In the genomic region with DNA sequence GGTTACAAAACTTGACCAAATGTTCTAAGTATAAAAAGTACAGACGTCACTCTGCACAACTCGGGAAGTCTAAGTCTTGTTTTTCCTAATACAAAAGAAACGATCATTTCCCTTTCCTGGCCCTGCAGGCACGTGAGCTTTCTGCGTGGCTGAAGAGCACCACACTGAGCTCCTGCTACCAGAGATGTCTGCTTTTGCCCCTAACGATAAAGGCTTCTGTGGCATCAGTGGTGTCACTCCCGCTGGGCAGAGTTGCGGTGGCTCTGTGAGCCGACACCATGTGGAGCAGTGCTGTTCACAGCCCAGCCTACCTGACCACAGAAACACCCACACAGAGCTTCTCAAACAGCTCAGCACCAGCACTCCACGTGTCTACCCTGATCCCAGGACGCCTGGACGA, we compare ENCODE assay signal across 19 cellular contexts. TPM values are rescaled to one million over a fixed set of nuclear protein-coding genes. Genes with fewer than 3 reads are reported as not detected.
DNase-seq lines count a peak whose midpoint lies in the region; ATAC-seq and TF ChIP-seq lines count a peak whose summit lies in the region.
"Had no signal": no experiment of that assay in that cellular context is flagged by ENCODE, and none has a peak within 500 bp of the region (broad histone marks: within the 10 kb centered on the region; RNA-seq: fewer than 3 reads in every experiment).

No MANE protein-coding gene starts in this region.

- no peak overlapping the region for H3K4me3 ChIP-seq in NB4 (ENCODE audit: low read depth, low read length)
- H3K4me3 ChIP-seq: esophagus squamous epithelium, lower lobe of right lung, skin epidermis, stomach had no signal

- no peak overlapping the region for H3K27ac Mint-ChIP-seq in stimulated activated effector memory CD8-positive, alpha-beta T cell treated with anti-CD3 and anti-CD28 coated beads, Interleukin-12 subunit alpha, Interleukin-12 subunit beta, amount 100 ng/mL, for 72 hours
- H3K27ac Mint-ChIP-seq in osteocyte (ENCODE audit: unreplicated experiment): no peak overlapping the region
- H3K27ac Mint-ChIP-seq: activated naive CD4-positive, alpha-beta T cell treated with anti-CD3 and anti-CD28 coated beads, Interleukin-2, amount 50 U/mL, for 24 hours; CD4-positive, CD25-positive, alpha-beta regulatory T cell had no signal

- H3K9me3 Mint-ChIP-seq in stimulated activated effector memory CD8-positive, alpha-beta T cell treated with anti-CD3 and anti-CD28 coated beads, Interleukin-12 subunit alpha, Interleukin-12 subunit beta, amount 100 ng/mL, for 72 hours: no peaks in the 10 kb centered on the region
- no peaks in the 10 kb centered on the region for H3K9me3 Mint-ChIP-seq in osteocyte (ENCODE audit: unreplicated experiment)
- H3K9me3 Mint-ChIP-seq: activated naive CD4-positive, alpha-beta T cell treated with anti-CD3 and anti-CD28 coated beads, Interleukin-2, amount 50 U/mL, for 24 hours; CD4-positive, CD25-positive, alpha-beta regulatory T cell had no signal

- TF ChIP-seq POLR2A in NB4 (IDR thresholded peaks at IDR 0.05; ENCODE audit: extremely low read depth, insufficient read length): no peak

- H3K4me3 Mint-ChIP-seq in stimulated activated effector memory CD8-positive, alpha-beta T cell treated with anti-CD3 and anti-CD28 coated beads, Interleukin-12 subunit alpha, Interleukin-12 subunit beta, amount 100 ng/mL, for 72 hours: no peak overlapping the region
- no peak overlapping the region for H3K4me3 Mint-ChIP-seq in osteocyte (ENCODE audit: unreplicated experiment)
- H3K4me3 Mint-ChIP-seq: activated naive CD4-positive, alpha-beta T cell treated with anti-CD3 and anti-CD28 coated beads, Interleukin-2, amount 50 U/mL, for 24 hours; CD4-positive, CD25-positive, alpha-beta regulatory T cell had no signal

- no peak for TF ChIP-seq CTCF in NB4 (IDR thresholded peaks at IDR 0.05; ENCODE audit: low read depth, low read length)
- TF ChIP-seq CTCF in osteocyte (IDR thresholded peaks at IDR 0.05): no peak

- DNase-seq in activated T-cell treated with anti-CD3 and anti-CD28 coated beads for 48 hours (ENCODE audit: low read depth): peak; percentile 8
- no peak for DNase-seq in activated T-cell treated with anti-CD3 and anti-CD28 coated beads, Interleukin-2, amount 50 U/mL, for 1 hour
- peak; percentile 99 for DNase-seq in NB4 (ENCODE audit: low read depth)
- peak; percentile 65 to 87 for DNase-seq in dermis microvascular lymphatic vessel endothelial cell (ENCODE audit: low read depth in 2 of 2)
- DNase-seq in stimulated activated effector memory CD8-positive, alpha-beta T cell treated with anti-CD3 and anti-CD28 coated beads, Interleukin-12 subunit alpha, Interleukin-12 subunit beta, amount 100 ng/mL, for 72 hours (ENCODE audit: low spot score in 2 of 2): peak; percentile 14 to 54
- DNase-seq in osteocyte (ENCODE audit: extremely low spot score, unreplicated experiment): no peak
- DNase-seq in DMS153 treated with DMSO at 0.1 percent for 48 hours (lab: John Stamatoyannopoulos, UW; ENCODE audit: unreplicated experiment): no peak
- DNase-seq in SIG-M5 (lab: John Stamatoyannopoulos, UW): no peak
- DNase-seq: ACHN; CD4-positive, CD25-positive, alpha-beta regulatory T cell; DND-41; esophagus squamous epithelium; H7; Karpas-422; lower lobe of right lung; NCI-H1436; stomach had no signal

- no peaks in the 10 kb centered on the region for H3K27me3 Mint-ChIP-seq in osteocyte (ENCODE audit: unreplicated experiment)
- H3K27me3 Mint-ChIP-seq: activated naive CD4-positive, alpha-beta T cell treated with anti-CD3 and anti-CD28 coated beads, Interleukin-2, amount 50 U/mL, for 24 hours; CD4-positive, CD25-positive, alpha-beta regulatory T cell had no signal

- ATAC-seq in stimulated activated effector memory CD8-positive, alpha-beta T cell treated with anti-CD3 and anti-CD28 coated beads, Interleukin-12 subunit alpha, Interleukin-12 subunit beta, amount 100 ng/mL, for 72 hours: peak; percentile 99
- ATAC-seq: lower lobe of right lung had no signal

- peaks cover 24% of the 10 kb centered on the region for H3K4me1 Mint-ChIP-seq in stimulated activated effector memory CD8-positive, alpha-beta T cell treated with anti-CD3 and anti-CD28 coated beads, Interleukin-12 subunit alpha, Interleukin-12 subunit beta, amount 100 ng/mL, for 72 hours
- H3K4me1 Mint-ChIP-seq in osteocyte (ENCODE audit: unreplicated experiment): peaks cover 4% of the 10 kb centered on the region
- H3K4me1 Mint-ChIP-seq: activated naive CD4-positive, alpha-beta T cell treated with anti-CD3 and anti-CD28 coated beads, Interleukin-2, amount 50 U/mL, for 24 hours had no signal

- H3K36me3 Mint-ChIP-seq in stimulated activated effector memory CD8-positive, alpha-beta T cell treated with anti-CD3 and anti-CD28 coated beads, Interleukin-12 subunit alpha, Interleukin-12 subunit beta, amount 100 ng/mL, for 72 hours: peaks cover 68% of the 10 kb centered on the region
- peaks cover 33% of the 10 kb centered on the region for H3K36me3 Mint-ChIP-seq in osteocyte (ENCODE audit: unreplicated experiment)

RNA-seq across cellular contexts. Expression of gene EMC8, which starts 20.5 kb away (rescaled TPM):
- total RNA-seq in dermis microvascular lymphatic vessel endothelial cell: 26.8 and 37.6 TPM in 2 replicates
- total RNA-seq in osteocyte: 34.3 and 35.5 TPM in 2 replicates

RNA-seq across cellular contexts. Expression of gene COX4I1, which starts 20.6 kb away (rescaled TPM):
- total RNA-seq in dermis microvascular lymphatic vessel endothelial cell (474 and 506 TPM in 2 replicates), osteocyte (456 and 476 TPM in 2 replicates)

RNA-seq across cellular contexts. Expression of gene C16orf74, which starts 28.0 kb away (rescaled TPM):
- total RNA-seq in dermis microvascular lymphatic vessel endothelial cell (3.7 and 9.6 TPM in 2 replicates), osteocyte (2.1 and 2.4 TPM in 2 replicates)

Comparison
In these comparisons a context has a peak if more than half of its experiments do, and no peak if none do; other contexts are left out.
1. DNase-seq: peak in activated T-cell treated with anti-CD3 and anti-CD28 coated beads for 48 hours (single experiment), NB4 (single experiment), dermis microvascular lymphatic vessel endothelial cell (2 of 2) and stimulated activated effector memory CD8-positive, alpha-beta T cell treated with anti-CD3 and anti-CD28 coated beads, Interleukin-12 subunit alpha, Interleukin-12 subunit beta, amount 100 ng/mL, for 72 hours (2 of 2); none in activated T-cell treated with anti-CD3 and anti-CD28 coated beads, Interleukin-2, amount 50 U/mL, for 1 hour (single experiment), osteocyte (single experiment), DMS153 treated with DMSO at 0.1 percent for 48 hours (single experiment) and SIG-M5 (single experiment).